ENCODE assay signal across 8 cellular contexts in the genomic region with DNA sequence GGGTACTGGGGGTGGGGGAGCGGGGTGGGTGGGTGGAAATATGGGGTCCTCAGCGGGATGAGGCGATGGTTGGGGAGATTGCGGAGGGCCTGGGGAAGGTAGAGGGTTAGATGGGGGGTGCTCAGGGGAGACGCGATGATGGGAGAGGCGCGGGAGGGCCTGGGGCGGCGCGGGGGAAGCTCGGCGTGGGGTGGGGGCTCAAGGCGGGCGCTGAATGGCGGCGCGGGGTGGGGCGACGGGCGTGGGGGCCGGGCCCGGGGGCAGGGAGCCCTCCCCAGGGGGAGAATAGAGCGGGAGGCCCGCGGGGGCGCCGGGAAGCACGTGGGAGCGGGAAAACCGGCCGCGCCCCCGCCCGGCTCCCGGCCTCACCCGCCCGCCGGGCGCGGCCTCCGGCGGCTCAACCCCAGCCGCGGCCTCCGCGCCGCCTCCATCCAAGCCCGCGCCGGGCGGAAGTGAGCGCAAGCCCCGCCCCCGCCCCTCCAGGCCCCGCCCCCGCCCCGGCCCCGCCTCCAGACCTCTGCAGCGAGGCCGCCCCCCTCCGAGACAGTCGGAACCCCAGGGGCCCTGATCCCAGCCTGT. TPM values are rescaled to one million over a fixed set of nuclear protein-coding genes. Genes with fewer than 3 reads are reported as not detected.
DNase-seq lines count a peak whose midpoint lies in the region; ATAC-seq and TF ChIP-seq lines count a peak whose summit lies in the region.

A gene with protein sequence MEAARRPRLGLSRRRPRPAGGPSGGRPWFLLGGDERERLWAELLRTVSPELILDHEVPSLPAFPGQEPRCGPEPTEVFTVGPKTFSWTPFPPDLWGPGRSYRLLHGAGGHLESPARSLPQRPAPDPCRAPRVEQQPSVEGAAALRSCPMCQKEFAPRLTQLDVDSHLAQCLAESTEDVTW (minus strand): TSS at position 454 of the 579 bp plus-strand sequence. CDS start 23 bp downstream, at position 431.

- peak within 1 kb of the TSS; percentile 70 for H3K4me3 ChIP-seq in AG04450 (ENCODE audit: low read depth, low read length)
- H3K4me3 ChIP-seq in fibroblast of pulmonary artery (replicated peaks; ENCODE audit: low read depth, low read length): peak within 1 kb of the TSS; percentile 59
- peak within 1 kb of the TSS; percentile 66 to 71 for H3K4me3 ChIP-seq in testis

- no peaks in the 10 kb centered on the region for H3K36me3 Mint-ChIP-seq in activated T-helper 17 cell treated with anti-CD3 and anti-CD28 coated beads, Interleukin-2, amount 50 U/mL, for 72 hours (ENCODE audit: low read depth)
- no peaks in the 10 kb centered on the region for H3K36me3 Mint-ChIP-seq in nephron progenitor cell (ENCODE audit: low read depth)

- H3K27me3 ChIP-seq in AG04450 (ENCODE audit: control insufficient read depth, insufficient read depth, low read length): no peaks in the 10 kb centered on the region
- H3K27me3 ChIP-seq in testis: no peaks in the 10 kb centered on the region

- intact Hi-C loops in testis (cut with DNase I; ENCODE audit: low total_unique reads): no loop called here

- no peaks in the 10 kb centered on the region for H3K36me3 ChIP-seq in testis (ENCODE audit: low read depth, missing control alignments)

- TF ChIP-seq CTCF in AG04450 (IDR thresholded peaks at IDR 0.05; ENCODE audit: low read depth, low read length) (no peak), fibroblast of pulmonary artery (IDR thresholded peaks at IDR 0.05; ENCODE audit: low read length, missing control alignments) (no peak), nephron progenitor cell (IDR thresholded peaks at IDR 0.05) (no peak), testis (IDR thresholded peaks at IDR 0.05) (no peak)

- POLR2A ChIA-PET in AG04450 (lab: Yijun Ruan, JAX): interaction anchor here (0.7 to 2.1 kb wide), 9 partner anchors 10 to 391 kb away, joined by 3 to 24 read pairs (median 4); a partner anchor contains a TSS

- peak; percentile 56 for ATAC-seq in GM18502 (IDR thresholded peaks at IDR 0.05; ENCODE audit: poor library complexity, unreplicated experiment)
- peak; percentile 36 for ATAC-seq in HG02884 (IDR thresholded peaks at IDR 0.05; ENCODE audit: unreplicated experiment)
- ATAC-seq in activated T-helper 17 cell treated with anti-CD3 and anti-CD28 coated beads, Interleukin-2, amount 50 U/mL, for 72 hours (replicated peaks): peak; percentile 60

- H3K4me1 Mint-ChIP-seq in activated T-helper 17 cell treated with anti-CD3 and anti-CD28 coated beads, Interleukin-2, amount 50 U/mL, for 72 hours: peaks cover 2% of the 10 kb centered on the region
- peaks cover 34% of the 10 kb centered on the region for H3K4me1 Mint-ChIP-seq in nephron progenitor cell

- no peak for DNase-seq in AG04450 (ENCODE audit: low read depth, low spot score)
- DNase-seq in NCI-H2196 treated with DMSO at 0.1 percent for 48 hours (lab: John Stamatoyannopoulos, UW; ENCODE audit: unreplicated experiment): peak; percentile 71
- peak; percentile 69 for DNase-seq in fibroblast of pulmonary artery (ENCODE audit: low read depth)
- peak; percentile 75 for DNase-seq in nephron progenitor cell
- peak; percentile 65 for DNase-seq in testis

- H3K4me3 Mint-ChIP-seq in activated T-helper 17 cell treated with anti-CD3 and anti-CD28 coated beads, Interleukin-2, amount 50 U/mL, for 72 hours: peak within 1 kb of the TSS; percentile 74
- H3K4me3 Mint-ChIP-seq in nephron progenitor cell: peak within 1 kb of the TSS; percentile 84

- H3K27ac Mint-ChIP-seq in activated T-helper 17 cell treated with anti-CD3 and anti-CD28 coated beads, Interleukin-2, amount 50 U/mL, for 72 hours: peak within 1 kb of the TSS; percentile 80
- peak within 1 kb of the TSS; percentile 90 for H3K27ac Mint-ChIP-seq in nephron progenitor cell

- peaks cover 48% of the 10 kb centered on the region for H3K4me1 ChIP-seq in testis

- WGBS in testis, 2 donors: 2 to 8% methylated on average over 12 to 42 of the region's 63 CpGs

- no peak for TF ChIP-seq POLR2A in testis (IDR thresholded peaks at IDR 0.05)

- no peaks in the 10 kb centered on the region for H3K27me3 Mint-ChIP-seq in activated T-helper 17 cell treated with anti-CD3 and anti-CD28 coated beads, Interleukin-2, amount 50 U/mL, for 72 hours
- H3K27me3 Mint-ChIP-seq in nephron progenitor cell (ENCODE audit: low read depth, poor library complexity): peaks cover 1% of the 10 kb centered on the region

- peak within 1 kb of the TSS; percentile 89 for H3K27ac ChIP-seq in AG04450 (ENCODE audit: low read depth, low read length)
- H3K27ac ChIP-seq in testis: peak within 1 kb of the TSS; percentile 92 to 93

- no peaks in the 10 kb centered on the region for H3K9me3 Mint-ChIP-seq in activated T-helper 17 cell treated with anti-CD3 and anti-CD28 coated beads, Interleukin-2, amount 50 U/mL, for 72 hours
- no peaks in the 10 kb centered on the region for H3K9me3 Mint-ChIP-seq in nephron progenitor cell

- CTCF ChIA-PET in AG04450 (lab: Charles Lee): interaction anchor here (0.6 to 7.3 kb wide), 36 partner anchors 10 to 390 kb away, joined by 3 to 255 read pairs (median 4); a partner anchor contains a TSS

- H3K9me3 ChIP-seq in AG04450 (ENCODE audit: control insufficient read depth, insufficient read depth, low read length) (no peaks in the 10 kb centered on the region; the same call in 1 of the 2 replicates), testis (no peaks in the 10 kb centered on the region)

RNA-seq across cellular contexts. Expression of the gene that starts here (rescaled TPM):
- polyA plus RNA-seq in AG04450 (2011; rRNA removed) (9.7 and 12.6 TPM in 2 replicates), testis (ENCODE audit: insufficient read depth, low read depth, low replicate concordance) (72.6 TPM)
- 4.9 and 5.7 TPM in 2 replicates for polyA minus RNA-seq in AG04450 (2011; rRNA and poly(A)+ RNA removed)
- total RNA-seq in activated T-helper 17 cell treated with anti-CD3 and anti-CD28 coated beads, Interleukin-2, amount 50 U/mL, for 72 hours: 10 to 100 TPM; 56.7 to 68.3 TPM
- total RNA-seq in testis: 10 to 100 TPM; 65.5 to 72.0 TPM
